ENCODE assay signal across 9 cellular contexts in genomic region chr4:41142946-41143720, GRCh38.
DNase-seq lines count a peak whose midpoint lies in the region; FAIRE-seq and TF ChIP-seq lines count a peak whose summit lies in the region.
"Had no signal": no experiment of that assay in that cellular context is flagged by ENCODE, and none has a peak within 500 bp of the region (broad histone marks: within the 10 kb centered on the region; RNA-seq: fewer than 3 reads in every experiment).

No MANE protein-coding gene starts in this region.

- H3K27ac ChIP-seq in H9 (ENCODE audit: insufficient read length, low read depth, low read length) (no peak overlapping the region), kidney (ENCODE audit: low read depth in 2 of 2, low read length in 2 of 2) (peak overlapping the region; percentile 78 to 82)

- H3K79me2 ChIP-seq in H9 (ENCODE audit: insufficient read depth, low read length) = no peaks in the 10 kb centered on the region

- H3K27ac Mint-ChIP-seq in H9 (peak overlapping the region; percentile 25 to 83 (median 78); a peak in 5 of 7 replicates), brain (peak overlapping the region; percentile 13 to 90 (median 82))
- H3K27ac Mint-ChIP-seq: activated B cell treated with CpG ODN at 0.5 μM for 24 hours had no signal

- no peak overlapping the region; the same call in 1 of the 2 replicates for H3K14ac ChIP-seq in H9 (ENCODE audit: insufficient read depth, low read length)

- H3K27me3 ChIP-seq in H9 (ENCODE audit: insufficient read depth, low read length) = no peaks in the 10 kb centered on the region

- H3K23me2 ChIP-seq in H9 (ENCODE audit: insufficient read length, low read depth, low read length, poor library complexity, severe bottlenecking) = no peaks in the 10 kb centered on the region

- H4K20me1 ChIP-seq in H9 (ENCODE audit: control insufficient read depth, insufficient read depth, insufficient read length) = no peaks in the 10 kb centered on the region

- H3K4me1 Mint-ChIP-seq in H9 (peaks cover 28 to 30% of the 10 kb centered on the region in 2 experiments), brain (peaks cover 80% of the 10 kb centered on the region)
- H3K4me1 Mint-ChIP-seq: activated B cell treated with CpG ODN at 0.5 μM for 24 hours had no signal

- H4K91ac ChIP-seq in H9 (ENCODE audit: insufficient read length, low read depth, low read length) = no peak overlapping the region

- no peak overlapping the region for H3T11ph ChIP-seq in H9 (ENCODE audit: low read length)

- H2BK12ac ChIP-seq in H9 (ENCODE audit: insufficient read length, low read depth, low read length) = no peak overlapping the region

- no peaks in the 10 kb centered on the region; the same call in 1 of the 2 replicates for H3K4me1 ChIP-seq in H9 (ENCODE audit: insufficient read depth, low read length)
- H3K4me1 ChIP-seq in kidney (ENCODE audit: control insufficient read depth in 1 of 2, insufficient read depth in 1 of 2, low read depth in 1 of 2, low read length in 2 of 2) = peaks cover 28 to 30% of the 10 kb centered on the region in 2 donors

- no peak overlapping the region for H2AK5ac ChIP-seq in H9 (ENCODE audit: insufficient read length, low read length)

- H3K9me3 ChIP-seq in H9 (ENCODE audit: control insufficient read depth, low read depth, low read length) (no peaks in the 10 kb centered on the region), kidney (ENCODE audit: control insufficient read depth in 1 of 2, low read length in 2 of 2) (no peaks in the 10 kb centered on the region)

- H3K56ac ChIP-seq in H9 (ENCODE audit: insufficient read length, low read depth, low read length) = no peak overlapping the region

- H3K23ac ChIP-seq in H9 (ENCODE audit: insufficient read length, low read depth, low read length) = no peak overlapping the region

- no peak overlapping the region for H3K4me2 ChIP-seq in H9 (ENCODE audit: insufficient read depth, insufficient read length, low read length)

- H3K4ac ChIP-seq in H9 (ENCODE audit: low read depth, low read length) = no peak overlapping the region

- H3K79me1 ChIP-seq in H9 (ENCODE audit: insufficient read depth, low read depth, low read length, poor library complexity, severe bottlenecking) = no peaks in the 10 kb centered on the region

- H3K27me3 Mint-ChIP-seq in H9 (ENCODE audit: low read depth) (no peaks in the 10 kb centered on the region), brain (peaks cover 4% of the 10 kb centered on the region)
- H3K27me3 Mint-ChIP-seq: activated B cell treated with CpG ODN at 0.5 μM for 24 hours had no signal

- no peak for TF ChIP-seq CTCF in H9 (conservative IDR thresholded peaks at IDR 0.05)
- no peak for TF ChIP-seq CTCF in brain (conservative IDR thresholded peaks at IDR 0.05)
- TF ChIP-seq CTCF in kidney (IDR thresholded peaks at IDR 0.05; ENCODE audit: borderline replicate concordance, extremely low read depth, insufficient read depth) = no peak

- H3K36me3 Mint-ChIP-seq in H9 (ENCODE audit: insufficient read depth in 1 of 3, low read depth in 3 of 3) = peaks cover 4 to 16% (median 12%) of the 10 kb centered on the region in 3 experiments; a peak in 5 of 7 replicates
- peaks cover 36% of the 10 kb centered on the region for H3K36me3 Mint-ChIP-seq in brain

- peak; percentile 53 for FAIRE-seq in kidney (lab: Jason Lieb, UNC)

- no peak overlapping the region for H4K5ac ChIP-seq in H9 (ENCODE audit: insufficient read length, low read depth, low read length)

- H2AFZ ChIP-seq in H9 (ENCODE audit: low read length) = no peak overlapping the region

- H2BK5ac ChIP-seq in H9 (ENCODE audit: insufficient read length, low read length) = no peak overlapping the region

- DNase-seq in H9 (no peak), kidney (no peak), smooth muscle cell of the brain vasculature (ENCODE audit: low read depth, low spot score) (peak; percentile 69), NCI-H1694 treated with DMSO at 0.1 percent for 48 hours (lab: John Stamatoyannopoulos, UW) (no peak), HPDE6-E6E7 (ENCODE audit: extremely low spot score) (no peak)
- no peak for DNase-seq in activated CD8-positive, alpha-beta memory T cell treated with anti-CD3 and anti-CD28 coated beads, Interleukin-2, amount 50 U/mL, for 48 hours
- DNase-seq in activated T-cell treated with anti-CD3 and anti-CD28 coated beads, Interleukin-2, amount 50 U/mL, for 1 hour = no peak
- DNase-seq: activated B cell treated with CpG ODN at 0.5 μM for 24 hours had no signal

- WGBS in H9 (ENCODE audit: extremely low coverage, insufficient read length, low lambda C conversion rate) = no CpG with 5 or more reads among the region's 7 CpGs

- H2BK120ac ChIP-seq in H9 (ENCODE audit: low read depth, low read length, poor library complexity, severe bottlenecking) = no peak overlapping the region

- H3K18ac ChIP-seq in H9 (ENCODE audit: insufficient read length, low read depth, low read length) = no peak overlapping the region

- H3K9me3 Mint-ChIP-seq in H9 (no peaks in the 10 kb centered on the region; a peak in 2 of 5 replicates), brain (peaks cover 0 to 8% (median 2%) of the 10 kb centered on the region in 5 experiments)
- H3K9me3 Mint-ChIP-seq: activated B cell treated with CpG ODN at 0.5 μM for 24 hours had no signal

- H4K8ac ChIP-seq in H9 (replicated peaks; ENCODE audit: insufficient read length, low read depth, low read length) = no peak overlapping the region

- H3K4me3 ChIP-seq in kidney (ENCODE audit: low read length in 2 of 2) = peak overlapping the region in 1 of 2 donors; percentile 3

- H3K9ac ChIP-seq in H9 (ENCODE audit: extremely low read depth, insufficient read length, low read length) (no peak overlapping the region), kidney (ENCODE audit: low read length in 2 of 2) (no peak overlapping the region)

- H3K4me3 Mint-ChIP-seq in H9 (no peak overlapping the region), brain (peak overlapping the region in 2 of 5 experiments; percentile 31 to 43)
- H3K4me3 Mint-ChIP-seq: activated B cell treated with CpG ODN at 0.5 μM for 24 hours had no signal

- no peak overlapping the region for H2BK20ac ChIP-seq in H9 (ENCODE audit: low read depth, low read length, poor library complexity, severe bottlenecking)

- intact Hi-C loops in kidney (cut with DNase I) = no loop called here

- no peaks in the 10 kb centered on the region for H3K36me3 ChIP-seq in kidney (ENCODE audit: control insufficient read depth in 1 of 2, insufficient read depth in 2 of 2, low read length in 2 of 2)

- no peak overlapping the region for H2BK15ac ChIP-seq in H9 (ENCODE audit: low read depth, low read length)
